In the genomic region with DNA sequence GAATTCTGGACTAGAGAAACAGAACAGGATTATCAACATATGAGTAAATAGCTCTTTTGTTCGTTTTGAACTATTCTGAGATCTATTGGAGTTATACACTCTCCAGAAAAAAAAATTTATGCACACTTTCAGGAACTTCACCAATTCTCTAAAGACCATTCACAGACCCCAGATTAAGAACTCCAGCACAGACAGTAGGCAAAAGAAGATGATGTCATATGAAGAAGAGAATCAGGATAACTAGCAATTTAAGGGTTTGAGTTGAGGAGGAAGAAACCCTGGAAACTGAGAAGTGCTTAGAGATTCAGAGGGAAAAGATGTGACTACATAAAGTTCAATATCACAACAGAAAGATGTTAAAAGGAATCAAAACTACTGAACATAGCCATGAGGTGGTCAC, we compare ENCODE assay signal across 25 cellular contexts.
DNase-seq lines count a peak whose midpoint lies in the region; ATAC-seq, FAIRE-seq and TF ChIP-seq lines count a peak whose summit lies in the region.
"Had no signal": no experiment of that assay in that cellular context is flagged by ENCODE, and none has a peak within 500 bp of the region (broad histone marks: within the 10 kb centered on the region; RNA-seq: fewer than 3 reads in every experiment).

No MANE protein-coding gene starts in this region.

- H3K9ac ChIP-seq in HepG2 (ENCODE audit: insufficient read depth, low read depth, low read length): no peak overlapping the region
- H3K9ac ChIP-seq: BLaER1 treated with 17β-estradiol and CSF1 and Interleukin-3, amounts not matched to agents 10 nM and 100 nM had no signal

- peaks cover 16% of the 10 kb centered on the region for H3K4me1 Mint-ChIP-seq in T-helper 17 cell
- H3K4me1 Mint-ChIP-seq in memory B cell: no peaks in the 10 kb centered on the region
- H3K4me1 Mint-ChIP-seq in CD4-positive, alpha-beta T cell (ENCODE audit: low read depth): no peaks in the 10 kb centered on the region
- H3K4me1 Mint-ChIP-seq: B cell had no signal

- H3K9me3 ChIP-seq in HepG2 (ENCODE audit: low read length) (no peaks in the 10 kb centered on the region), right lobe of liver (no peaks in the 10 kb centered on the region), T-helper 17 cell (ENCODE audit: control insufficient read depth, low read length, poor library complexity, severe bottlenecking) (no peaks in the 10 kb centered on the region)
- no peaks in the 10 kb centered on the region for H3K9me3 ChIP-seq in CD4-positive, alpha-beta T cell (ENCODE audit: control insufficient read depth, low read length)
- H3K9me3 ChIP-seq: A549; BLaER1 treated with 17β-estradiol and CSF1 and Interleukin-3, amounts not matched to agents 10 nM and 100 nM had no signal

- H3K4me1 ChIP-seq in HepG2 (ENCODE audit: insufficient read depth, low read length) (peaks cover 22% of the 10 kb centered on the region), right lobe of liver (peaks cover 0 to 13% (median 0%) of the 10 kb centered on the region in 4 donors)
- H3K4me1 ChIP-seq: A549 had no signal

- H2AFZ ChIP-seq in HepG2 (ENCODE audit: low read length): no peak overlapping the region

- H3K36me3 ChIP-seq in HepG2 (replicated peaks in 1 of 2; ENCODE audit: control insufficient read depth in 1 of 2, insufficient read depth in 2 of 2, low read length in 2 of 2): peaks cover 4 to 15% of the 10 kb centered on the region in 2 experiments; a peak in 3 of 5 replicates
- peaks cover 4 to 31% (median 10%) of the 10 kb centered on the region in 4 donors for H3K36me3 ChIP-seq in right lobe of liver

- TF ChIP-seq RAD21 in HepG2 (CRISPR knock-in tag; IDR thresholded peaks at IDR 0.05): no peak

- H3K27me3 ChIP-seq in HepG2 (ENCODE audit: control insufficient read depth in 1 of 2, insufficient read depth in 2 of 2, low read length in 2 of 2) (no peaks in the 10 kb centered on the region), right lobe of liver (no peaks in the 10 kb centered on the region)
- no peaks in the 10 kb centered on the region for H3K27me3 ChIP-seq in CD4-positive, alpha-beta T cell (ENCODE audit: control insufficient read depth, insufficient read depth, low read length)
- H3K27me3 ChIP-seq: BLaER1 treated with 17β-estradiol and CSF1 and Interleukin-3, amounts not matched to agents 10 nM and 100 nM had no signal

- FAIRE-seq in HepG2 (lab: Jason Lieb, UNC): no peak
- FAIRE-seq: A549, GM12878, GM12892, GM18507 had no signal

- no peak overlapping the region for H3K4me3 ChIP-seq in HepG2 (replicated peaks in 1 of 3; ENCODE audit: insufficient read depth in 1 of 3, low read depth in 2 of 3, low read length in 3 of 3)
- no peak overlapping the region for H3K4me3 ChIP-seq in right lobe of liver
- H3K4me3 ChIP-seq: A549; BLaER1 treated with 17β-estradiol and CSF1 and Interleukin-3, amounts not matched to agents 10 nM and 100 nM; GM12878 had no signal

- H3K27ac ChIP-seq in HepG2 (ENCODE audit: extremely low read length, insufficient read depth, low read length): no peak overlapping the region
- no peak overlapping the region for H3K27ac ChIP-seq in right lobe of liver
- no peak overlapping the region for H3K27ac ChIP-seq in CD4-positive, alpha-beta T cell (ENCODE audit: low read depth, low read length)
- H3K27ac ChIP-seq: 22Rv1; A549; BLaER1 treated with 17β-estradiol and CSF1 and Interleukin-3, amounts not matched to agents 10 nM and 100 nM; C4-2B had no signal

- BruUV-seq in HepG2 (replicated peaks; lab: Mats Ljungman, UMichigan): no TSS peak

- H4K20me1 ChIP-seq in HepG2 (ENCODE audit: insufficient read depth, low read length): no peaks in the 10 kb centered on the region
- H4K20me1 ChIP-seq: BLaER1 treated with 17β-estradiol and CSF1 and Interleukin-3, amounts not matched to agents 10 nM and 100 nM had no signal

- no peak for TF ChIP-seq CTCF in HepG2 (CRISPR knock-in tag; IDR thresholded peaks at IDR 0.05)
- TF ChIP-seq CTCF in right lobe of liver (IDR thresholded peaks at IDR 0.05): no peak
- TF ChIP-seq CTCF in CD4-positive, alpha-beta T cell (IDR thresholded peaks at IDR 0.05): no peak

- H3K4me2 ChIP-seq in HepG2 (ENCODE audit: low read depth, low read length): no peak overlapping the region
- H3K4me2 ChIP-seq: A549; BLaER1 treated with 17β-estradiol and CSF1 and Interleukin-3, amounts not matched to agents 10 nM and 100 nM had no signal

- H3K79me2 ChIP-seq in HepG2 (ENCODE audit: insufficient read depth, low read length): no peaks in the 10 kb centered on the region

- in situ Hi-C loops in HepG2 (cut with HindIII; ENCODE audit: extremely low pct_ligation_motif_present, low pct_unique_long_range_greater_than_20kb): no loop called here

- no peak overlapping the region for H3K4me3 Mint-ChIP-seq in T-helper 17 cell
- H3K4me3 Mint-ChIP-seq in memory B cell: no peak overlapping the region
- no peak overlapping the region for H3K4me3 Mint-ChIP-seq in CD4-positive, alpha-beta T cell
- H3K4me3 Mint-ChIP-seq: B cell; CD4-positive, alpha-beta memory T cell; CD8-positive, alpha-beta memory T cell had no signal

- no peak for ATAC-seq in HepG2
- no peak for ATAC-seq in right lobe of liver
- no peak for ATAC-seq in T-helper 17 cell
- ATAC-seq in memory B cell (ENCODE audit: low read depth): no peak
- no peak for ATAC-seq in GM19455 (IDR thresholded peaks at IDR 0.05; ENCODE audit: unreplicated experiment)
- no peak for ATAC-seq in CD4-positive, alpha-beta T cell (ENCODE audit: poor library complexity)
- ATAC-seq: A549, GM12878 had no signal

- H3K27ac Mint-ChIP-seq in T-helper 17 cell (peak overlapping the region; percentile 81), memory B cell (peak overlapping the region; percentile 2)
- H3K27ac Mint-ChIP-seq in CD4-positive, alpha-beta T cell: no peak overlapping the region
- H3K27ac Mint-ChIP-seq: B cell had no signal

- H3K36me3 Mint-ChIP-seq in T-helper 17 cell (ENCODE audit: low read depth) (peaks cover 24% of the 10 kb centered on the region), memory B cell (peaks cover 40% of the 10 kb centered on the region)
- H3K36me3 Mint-ChIP-seq in CD4-positive, alpha-beta T cell (ENCODE audit: low read depth): peaks cover 86% of the 10 kb centered on the region

- H3K27me3 Mint-ChIP-seq in T-helper 17 cell (no peaks in the 10 kb centered on the region), memory B cell (no peaks in the 10 kb centered on the region)
- H3K27me3 Mint-ChIP-seq in CD4-positive, alpha-beta T cell: no peaks in the 10 kb centered on the region
- H3K27me3 Mint-ChIP-seq: B cell; CD4-positive, alpha-beta memory T cell; CD8-positive, alpha-beta memory T cell had no signal

- DNase-seq in HepG2 (ENCODE audit: low spot score): no peak
- no peak for DNase-seq in right lobe of liver
- no peak for DNase-seq in T-helper 17 cell
- DNase-seq in memory B cell (ENCODE audit: low spot score in 2 of 2): no peak
- no peak for DNase-seq in CD4-positive, alpha-beta T cell
- DNase-seq: AML-193; CD4-positive, alpha-beta memory T cell; CD8-positive, alpha-beta memory T cell; COR-L47; DMS 273 treated with DMSO at 0.1 percent for 48 hours; DMS153; DMS53; DMS79; DND-41; EL; GDM1 had no signal

- POLR2A ChIA-PET in HepG2 (lab: Yijun Ruan, JAX): no interaction called here
- POLR2A ChIA-PET in CD4-positive, alpha-beta T cell (lab: Charles Lee): no interaction called here

- WGBS in HepG2 (ENCODE audit: low lambda C conversion rate): 80% methylated on average over 1 of the region's 1 CpG
- WGBS in right lobe of liver (ENCODE audit: insufficient coverage, low coverage, low lambda C conversion rate, missing lambda C conversion rate): 62% methylated on average over 1 of the region's 1 CpG

- intact Hi-C loops in HepG2 (cut with micrococcal nuclease; ENCODE audit: unreplicated experiment) (no loop called here), right lobe of liver (cut with DNase I) (no loop called here)
- intact Hi-C loops in CD4-positive, alpha-beta T cell (cut with DNase I, micrococcal nuclease): no loop called here

- TF ChIP-seq POLR2A in HepG2 (IDR thresholded peaks at IDR 0.05; ENCODE audit: insufficient read depth in 1 of 2, low read depth in 2 of 2, low read length in 2 of 2) (no peak), right lobe of liver (IDR thresholded peaks at IDR 0.05) (no peak)

- TF ChIP-seq EP300 in HepG2 (IDR thresholded peaks at IDR 0.05; ENCODE audit: low read depth in 2 of 2, low read length in 2 of 2) (no peak), HepG2 (CRISPR knock-in tag; IDR thresholded peaks at IDR 0.05; ENCODE audit: borderline replicate concordance) (no peak)

- CTCF ChIA-PET in HepG2 (lab: Yijun Ruan, JAX; ENCODE audit: low intra/inter-chr PET ratio, low total read pairs): no interaction called here
- CTCF ChIA-PET in CD4-positive, alpha-beta T cell (lab: Charles Lee): no interaction called here

- H3K9me3 Mint-ChIP-seq in memory B cell: no peaks in the 10 kb centered on the region
- no peaks in the 10 kb centered on the region for H3K9me3 Mint-ChIP-seq in CD4-positive, alpha-beta T cell
- H3K9me3 Mint-ChIP-seq: CD4-positive, alpha-beta memory T cell; CD8-positive, alpha-beta memory T cell had no signal

TF ChIP-seq in HepG2, 621 proteins besides CTCF, POLR2A, EP300 and RAD21:
- TF ChIP-seq NR2C2 (CRISPR knock-in tag; IDR thresholded peaks at IDR 0.05; ENCODE audit: borderline replicate concordance) (no peak), ATF7 (IDR thresholded peaks at IDR 0.05) (peak; percentile 76; the same call in 1 of the 2 replicates), ATF7 (CRISPR knock-in tag; IDR thresholded peaks at IDR 0.05) (no peak)
